ENCODE assay signal across 12 cellular contexts in genomic region chr21:46078322-46078981, GRCh38. TPM values are rescaled to one million over a fixed set of nuclear protein-coding genes. Genes with fewer than 3 reads are reported as not detected.
A peak's percentile ranks its signal among the peaks of the same experiment; 100 is the strongest.
DNase-seq lines count a peak whose midpoint lies in the region; ATAC-seq and TF ChIP-seq lines count a peak whose summit lies in the region.
"Had no signal": no experiment of that assay in that cellular context is flagged by ENCODE, and none has a peak within 500 bp of the region (broad histone marks: within the 10 kb centered on the region; RNA-seq: fewer than 3 reads in every experiment).

No MANE protein-coding gene starts in this region.

- H3K9ac ChIP-seq in subcutaneous abdominal adipose tissue (ENCODE audit: low read length in 5 of 5), result no peak overlapping the region

- H3K27ac ChIP-seq in right atrium auricular region, result no peak overlapping the region
- H3K27ac ChIP-seq in subcutaneous abdominal adipose tissue (ENCODE audit: low read depth, low read length), result peak overlapping the region; percentile 46
- H3K27ac ChIP-seq: 22Rv1 had no signal

- intact Hi-C loops in activated B cell treated with CpG ODN at 0.5 μM for 24 hours (cut with micrococcal nuclease), result no loop called here

- H3K4me1 ChIP-seq in right atrium auricular region, result peaks cover 0 to 27% of the 10 kb centered on the region in 2 donors
- peaks cover 17 to 33% (median 31%) of the 10 kb centered on the region in 5 donors for H3K4me1 ChIP-seq in subcutaneous abdominal adipose tissue (ENCODE audit: control insufficient read depth in 5 of 5, insufficient read depth in 5 of 5, low read length in 5 of 5)

- no peaks in the 10 kb centered on the region for H3K9me3 Mint-ChIP-seq in activated B cell treated with CpG ODN at 0.5 μM for 24 hours
- H3K9me3 Mint-ChIP-seq: activated naive CD8-positive, alpha-beta T cell treated with anti-CD3 and anti-CD28 coated beads, Interleukin-2, amount 10 ng/mL, durations not matched to agents 7 days and 5 days had no signal

- peak; percentile 28 for DNase-seq in DMS53 (lab: John Stamatoyannopoulos, UW)
- no peak for DNase-seq in DMS53 treated with DMSO at 0.1 percent for 48 hours (lab: John Stamatoyannopoulos, UW; ENCODE audit: unreplicated experiment)
- DNase-seq in activated B cell treated with CpG ODN at 0.5 μM for 24 hours, result peak; percentile 8
- DNase-seq in right atrium auricular region (ENCODE audit: low spot score), result peak; percentile 61
- no peak for DNase-seq in NCI-H1417 (lab: John Stamatoyannopoulos, UW)
- DNase-seq: activated CD4-positive, alpha-beta T cell treated with anti-CD3 and anti-CD28 coated beads for 48 hours; activated naive CD8-positive, alpha-beta T cell treated with anti-CD3 and anti-CD28 coated beads, Interleukin-2, amount 10 ng/mL, durations not matched to agents 7 days and 5 days; DMS79 treated with DMSO at 0.1 percent for 48 hours had no signal

- H3K27me3 ChIP-seq in right atrium auricular region (no peaks in the 10 kb centered on the region), subcutaneous abdominal adipose tissue (ENCODE audit: control insufficient read depth in 5 of 5, insufficient read depth in 4 of 5, low read length in 5 of 5) (peaks cover 0 to 23% (median 4%) of the 10 kb centered on the region in 5 donors)

- no peak overlapping the region for H3K4me3 ChIP-seq in right atrium auricular region
- H3K4me3 ChIP-seq in subcutaneous abdominal adipose tissue (ENCODE audit: low read depth in 1 of 5, low read length in 5 of 5), result no peak overlapping the region

- POLR2A ChIA-PET in activated B cell treated with CpG ODN at 0.5 μM for 24 hours (lab: Charles Lee), result no interaction called here

- H3K9me3 ChIP-seq in right atrium auricular region (no peaks in the 10 kb centered on the region), subcutaneous abdominal adipose tissue (ENCODE audit: control insufficient read depth in 5 of 5, low read length in 5 of 5) (no peaks in the 10 kb centered on the region)

- TF ChIP-seq CTCF in activated B cell treated with CpG ODN at 0.5 μM for 24 hours (IDR thresholded peaks at IDR 0.05) (no peak), right atrium auricular region (IDR thresholded peaks at IDR 0.05) (no peak)

- no peak overlapping the region for H3K27ac Mint-ChIP-seq in activated B cell treated with CpG ODN at 0.5 μM for 24 hours
- H3K27ac Mint-ChIP-seq: activated naive CD8-positive, alpha-beta T cell treated with anti-CD3 and anti-CD28 coated beads, Interleukin-2, amount 10 ng/mL, durations not matched to agents 7 days and 5 days had no signal

- no peak overlapping the region for H3K4me3 Mint-ChIP-seq in activated B cell treated with CpG ODN at 0.5 μM for 24 hours
- H3K4me3 Mint-ChIP-seq: activated naive CD8-positive, alpha-beta T cell treated with anti-CD3 and anti-CD28 coated beads, Interleukin-2, amount 10 ng/mL, durations not matched to agents 7 days and 5 days had no signal

- peaks cover 9% of the 10 kb centered on the region for H3K27me3 Mint-ChIP-seq in activated B cell treated with CpG ODN at 0.5 μM for 24 hours

- H3K36me3 ChIP-seq in right atrium auricular region, result no peaks in the 10 kb centered on the region
- H3K36me3 ChIP-seq in subcutaneous abdominal adipose tissue (ENCODE audit: control insufficient read depth in 5 of 5, insufficient read depth in 5 of 5, low read length in 5 of 5), result no peaks in the 10 kb centered on the region

- no peaks in the 10 kb centered on the region for H3K4me1 Mint-ChIP-seq in activated B cell treated with CpG ODN at 0.5 μM for 24 hours
- H3K4me1 Mint-ChIP-seq: activated naive CD8-positive, alpha-beta T cell treated with anti-CD3 and anti-CD28 coated beads, Interleukin-2, amount 10 ng/mL, durations not matched to agents 7 days and 5 days had no signal

- ATAC-seq in activated B cell treated with CpG ODN at 0.5 μM for 24 hours (ENCODE audit: low read depth) (no peak), GM18520 (IDR thresholded peaks at IDR 0.05; ENCODE audit: unreplicated experiment) (no peak), GM18867 (IDR thresholded peaks at IDR 0.05; ENCODE audit: unreplicated experiment) (no peak)

- no peaks in the 10 kb centered on the region for H3K36me3 Mint-ChIP-seq in activated B cell treated with CpG ODN at 0.5 μM for 24 hours (ENCODE audit: low read depth)
- H3K36me3 Mint-ChIP-seq: activated naive CD8-positive, alpha-beta T cell treated with anti-CD3 and anti-CD28 coated beads, Interleukin-2, amount 10 ng/mL, durations not matched to agents 7 days and 5 days had no signal

- CTCF ChIA-PET in activated B cell treated with CpG ODN at 0.5 μM for 24 hours (lab: Charles Lee), result no interaction called here

RNA-seq across cellular contexts. Expression of gene COL6A2, which starts 19.5 kb away (rescaled TPM):
- total RNA-seq in activated B cell treated with CpG ODN at 0.5 μM for 24 hours (0.40 and 1.4 TPM in 2 replicates), right atrium auricular region (100 to 1,000 TPM; 249 to 252 TPM)

Comparison
In these comparisons a context has a peak if more than half of its experiments do, and no peak if none do; other contexts are left out.
1. DNase-seq: peak in DMS53 (single experiment), activated B cell treated with CpG ODN at 0.5 μM for 24 hours (single experiment) and right atrium auricular region (single experiment); none in DMS53 treated with DMSO at 0.1 percent for 48 hours (single experiment) and NCI-H1417 (0 of 3).
2. RNA of gene COL6A2, which starts 19.5 kb away (total RNA-seq): 249 to 252 TPM in right atrium auricular region; 0.40 to 1.4 TPM in activated B cell treated with CpG ODN at 0.5 μM for 24 hours; every median in the first group is over 100 times any median in the second.